In genomic region chr1:156194300-156194652, GRCh38 we compare ENCODE assay signal across 6 cellular contexts. TPM values are rescaled to one million over a fixed set of nuclear protein-coding genes. Genes with fewer than 3 reads are reported as not detected.
DNase-seq lines count a peak whose midpoint lies in the region; ATAC-seq and TF ChIP-seq lines count a peak whose summit lies in the region.

No MANE protein-coding gene starts in this region.

- DNase-seq in GM06990 (ENCODE audit: extremely low read depth, insufficient read length), result no peak
- peak; percentile 12 for DNase-seq in PC-3
- no peak for DNase-seq in left ventricle myocardium superior
- DNase-seq in upper lobe of left lung, result no peak
- no peak for DNase-seq in stimulated activated CD4-positive, alpha-beta T cell treated with anti-CD3 and anti-CD28 coated beads, Interleukin-12 subunit alpha, Interleukin-12 subunit beta, amount 100 ng/mL, for 4 hours

- CTCF ChIA-PET in PC-3 (lab: Charles Lee), result interaction anchor here (0.5 to 1.5 kb wide), 2 partner anchors 31 to 160 kb away, joined by 5 to 17 read pairs; no protein-coding TSS in a partner anchor

- peak overlapping the region; percentile 90 for H3K4me2 ChIP-seq in PC-3 (ENCODE audit: low read length)

- no peaks in the 10 kb centered on the region for H3F3A ChIP-seq in PC-3 (ENCODE audit: low read length, unreplicated experiment)

- peak overlapping the region; percentile 36 for H2AFZ ChIP-seq in PC-3 (ENCODE audit: low read length)

- no peaks in the 10 kb centered on the region; the same call in 1 of the 2 replicates for H4K20me1 ChIP-seq in PC-3 (ENCODE audit: low read length)

- intact Hi-C loops in PC-3 (cut with micrococcal nuclease) (loop anchor here (1.0 kb wide), 1 partner anchor 48 kb away; no protein-coding TSS in a partner anchor), left ventricle myocardium superior (cut with micrococcal nuclease) (no loop called here)

- WGBS in upper lobe of left lung, 2 donors, result 15 to 16% methylated on average over 12 to 14 of the region's 14 CpGs

- no peak for TF ChIP-seq CTCF in GM06990 (IDR thresholded peaks at IDR 0.05; ENCODE audit: insufficient read depth, low read length, poor library complexity, severe bottlenecking)
- TF ChIP-seq CTCF in PC-3 (conservative IDR thresholded peaks at IDR 0.05; ENCODE audit: low read depth, low read length), result no peak
- no peak for TF ChIP-seq CTCF in upper lobe of left lung (IDR thresholded peaks at IDR 0.05)

- peaks cover 59% of the 10 kb centered on the region for H3K79me2 ChIP-seq in PC-3 (ENCODE audit: low read length)

- peak; percentile 5 for ATAC-seq in PC-3
- peak; percentile 3 for ATAC-seq in left ventricle myocardium superior
- peak in 1 of 2 donors; percentile 14 for ATAC-seq in upper lobe of left lung (ENCODE audit: low FRiP score in 2 of 2)
- ATAC-seq in GM21526 (IDR thresholded peaks at IDR 0.05; ENCODE audit: low FRiP score, unreplicated experiment), result no peak

- peak overlapping the region; percentile 75 for H3K9ac ChIP-seq in PC-3 (ENCODE audit: low read length)

- H3K4me3 ChIP-seq in GM06990 (replicated peaks; ENCODE audit: low read depth, low read length) (peak overlapping the region; percentile 100), PC-3 (ENCODE audit: low read length) (peak overlapping the region; percentile 87), upper lobe of left lung (peak overlapping the region; percentile 76 to 91 (median 84))

- no peaks in the 10 kb centered on the region for H3K9me3 ChIP-seq in PC-3 (ENCODE audit: low read length)
- no peaks in the 10 kb centered on the region for H3K9me3 ChIP-seq in upper lobe of left lung

- no peak overlapping the region for H3K27ac ChIP-seq in PC-3 (ENCODE audit: low read length)
- peak overlapping the region; percentile 78 to 91 (median 87) for H3K27ac ChIP-seq in upper lobe of left lung

- no peak for TF ChIP-seq POLR2A in upper lobe of left lung (IDR thresholded peaks at IDR 0.05)

- no peaks in the 10 kb centered on the region for H3K9me2 ChIP-seq in PC-3 (replicated peaks; ENCODE audit: low read length)

- H3K4me1 ChIP-seq in PC-3 (ENCODE audit: insufficient read depth, low read length), result peaks cover 6% of the 10 kb centered on the region
- H3K4me1 ChIP-seq in upper lobe of left lung, result peaks cover 16 to 47% (median 18%) of the 10 kb centered on the region in 4 donors

- POLR2A ChIA-PET in PC-3 (lab: Charles Lee; ENCODE audit: unreplicated experiment), result interaction anchor here (0.7 to 2.0 kb wide), 2 partner anchors 19 to 41 kb away, joined by 4 to 13 read pairs; partner anchors contain the start of genes PMF1 and SEMA4A

- H3K27me3 ChIP-seq in GM06990 (replicated peaks; ENCODE audit: control insufficient read depth, insufficient read depth, low read length), result no peaks in the 10 kb centered on the region
- H3K27me3 ChIP-seq in PC-3 (ENCODE audit: low read length), result no peaks in the 10 kb centered on the region
- H3K27me3 ChIP-seq in upper lobe of left lung, result no peaks in the 10 kb centered on the region

- H3K36me3 ChIP-seq in GM06990 (ENCODE audit: control insufficient read depth, insufficient read depth, low read length) (peaks cover 5% of the 10 kb centered on the region), PC-3 (ENCODE audit: low read depth, low read length) (peaks cover 7% of the 10 kb centered on the region; the same call in 1 of the 2 replicates), upper lobe of left lung (peaks cover 0 to 14% (median 7%) of the 10 kb centered on the region in 4 donors)

- TSS peak; percentile 86 for BruUV-seq in PC-3 (replicated peaks; lab: Mats Ljungman, UMichigan)

- TF ChIP-seq EP300 in upper lobe of left lung (IDR thresholded peaks at IDR 0.05), result no peak

RNA-seq across cellular contexts. Expression of gene SLC25A44, which starts 0.4 kb away (rescaled TPM):
- total RNA-seq in PC-3 (2014; rRNA removed) (28.1 and 33.1 TPM in 2 replicates), left ventricle myocardium superior (15.3 TPM), upper lobe of left lung (10 to 100 TPM; 11.0 to 27.4 (median 21.1) TPM)

RNA-seq across cellular contexts. Expression of gene PMF1, which starts 18.5 kb away (rescaled TPM):
- total RNA-seq in PC-3 (2014; rRNA removed) (131 and 163 TPM in 2 replicates), left ventricle myocardium superior (65.1 TPM), upper lobe of left lung (10 to 100 TPM; 46.1 to 88.2 (median 66.6) TPM)

RNA-seq across cellular contexts. Expression of gene SEMA4A, which starts 40.9 kb away (rescaled TPM):
- total RNA-seq in PC-3 (2014; rRNA removed) (5.8 and 13.1 TPM in 2 replicates), left ventricle myocardium superior (0.69 TPM), upper lobe of left lung (10 to 100 TPM; 28.9 to 65.9 (median 33.5) TPM)

RNA-seq across cellular contexts. Expression of gene BGLAP, which starts 47.7 kb away (rescaled TPM):
- total RNA-seq in PC-3 (2014; rRNA removed), result 0.35 and 2.5 TPM in 2 replicates
- 1.1 TPM for total RNA-seq in left ventricle myocardium superior
- 10 to 100 TPM in 1 of 6 donors, 1 to 10 TPM in 3, under 1 TPM in 1, not detected in 1; 0.69 to 31.4 (median 1.9) TPM for total RNA-seq in upper lobe of left lung

RNA-seq across cellular contexts. Expression of gene PAQR6, which starts 53.6 kb away (rescaled TPM):
- total RNA-seq in PC-3 (2014; rRNA removed), result 6.6 and 7.2 TPM in 2 replicates
- 0.32 TPM for total RNA-seq in left ventricle myocardium superior
- 10 to 100 TPM in 1 of 6 donors, 1 to 10 TPM in 5; 1.3 to 10.5 (median 2.9) TPM for total RNA-seq in upper lobe of left lung
